33 cellular contexts compared by ENCODE assay signal in the genomic region with DNA sequence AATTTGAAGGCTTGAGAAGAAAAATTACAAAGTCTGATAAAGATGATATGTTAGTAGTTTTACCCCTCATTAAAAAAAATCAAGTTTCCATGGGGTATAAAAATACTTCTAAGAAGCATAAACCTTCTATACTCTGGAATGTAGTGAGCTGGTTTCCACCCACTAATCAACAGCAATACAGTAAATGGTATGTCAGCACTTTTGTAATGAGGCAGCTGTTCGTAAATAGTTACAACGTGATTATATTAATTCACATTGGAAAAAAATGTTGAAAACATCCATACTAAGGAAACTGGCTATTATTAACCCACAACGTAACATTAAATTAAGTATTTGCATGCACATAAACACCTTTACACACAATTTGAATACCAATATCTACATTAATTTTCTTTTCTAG.
"Had no signal": no experiment of that assay in that cellular context is flagged by ENCODE, and none has a peak within 500 bp of the region (broad histone marks: within the 10 kb centered on the region; RNA-seq: fewer than 3 reads in every experiment).

No MANE protein-coding gene starts in this region.

- H3K4me3 ChIP-seq: ascending aorta, cardiac muscle cell had no signal

- FAIRE-seq: bronchial epithelial cell, TTC549 had no signal

- DNase-seq: activated CD4-positive, alpha-beta memory T cell treated with anti-CD3 and anti-CD28 coated beads, Interleukin-2, amount 10 ng/mL, durations not matched to agents 7 days and 5 days; activated CD4-positive, alpha-beta T cell treated with anti-CD3 and anti-CD28 coated beads for 1 hour; activated CD4-positive, alpha-beta T cell treated with anti-CD3 and anti-CD28 coated beads for 36 hours; activated CD4-positive, alpha-beta T cell treated with anti-CD3 and anti-CD28 coated beads for 48 hours; activated CD4-positive, alpha-beta T cell treated with anti-CD3 and anti-CD28 coated beads, Interleukin-2, amount 10 ng/mL, durations not matched to agents 7 days and 5 days; activated CD4-positive, alpha-beta T cell treated with anti-CD3 and anti-CD28 coated beads, Interleukin-2, amount 50 U/mL, for 48 hours; activated CD4-positive, CD25-positive, alpha-beta regulatory T cell; activated CD8-positive, alpha-beta memory T cell treated with anti-CD3 and anti-CD28 coated beads for 24 hours; activated CD8-positive, alpha-beta memory T cell treated with anti-CD3 and anti-CD28 coated beads, Interleukin-2, amount 10 ng/mL, durations not matched to agents 7 days and 5 days; activated CD8-positive, alpha-beta memory T cell treated with anti-CD3 and anti-CD28 coated beads, Interleukin-2, amount 50 U/mL, for 48 hours; activated CD8-positive, alpha-beta T cell treated with anti-CD3 and anti-CD28 coated beads, Interleukin-2, amount 10 ng/mL, durations not matched to agents 7 days and 5 days; activated effector memory CD4-positive, alpha-beta T cell treated with Interleukin-2 at 50 U/mL for 16 hours; activated gamma-delta T cell; activated naive CD4-positive, alpha-beta T cell treated with anti-CD3 and anti-CD28 coated beads, Interleukin-2, amount 10 ng/mL, durations not matched to agents 7 days and 5 days; activated naive CD4-positive, alpha-beta T cell treated with Interleukin-2 at 50 U/mL for 16 hours; activated naive CD8-positive, alpha-beta T cell treated with anti-CD3 and anti-CD28 coated beads, Interleukin-2, amount 10 ng/mL, durations not matched to agents 7 days and 5 days; activated naive CD8-positive, alpha-beta T cell treated with anti-CD3 and anti-CD28 coated beads, Interleukin-2, amount 50 U/mL, for 24 hours; activated T-cell treated with anti-CD3 and anti-CD28 coated beads, Interleukin-2, amount 50 U/mL, for 24 hours; activated T-cell treated with anti-CD3 and anti-CD28 coated beads, Interleukin-2, amount 50 U/mL, for 48 hours; amygdala; anterior cingulate cortex; caudate nucleus; cerebellar nuclear complex; T-helper 1 cell; T-helper 2 cell; T-helper 9 cell; WERI-Rb-1 had no signal

- H3K4me1 ChIP-seq: ascending aorta had no signal

- ATAC-seq: activated CD4-positive, alpha-beta T cell treated with anti-CD3 and anti-CD28 coated beads for 36 hours; activated CD4-positive, CD25-positive, alpha-beta regulatory T cell treated with anti-CD3 and anti-CD28 coated beads, Interleukin-2, amount 50 U/mL, for 24 hours; activated CD8-positive, alpha-beta memory T cell treated with anti-CD3 and anti-CD28 coated beads, Interleukin-2, amount 10 ng/mL, durations not matched to agents 7 days and 5 days; activated CD8-positive, alpha-beta T cell treated with anti-CD3 and anti-CD28 coated beads, Interleukin-2, amount 10 ng/mL, durations not matched to agents 7 days and 5 days; activated naive CD8-positive, alpha-beta T cell treated with anti-CD3 and anti-CD28 coated beads, Interleukin-2, amount 50 U/mL, for 24 hours; WTC11 had no signal

- H3K27me3 ChIP-seq: ascending aorta, cardiac muscle cell had no signal

- H3K9me3 ChIP-seq: ascending aorta had no signal

- H3K27ac ChIP-seq: ascending aorta, cardiac muscle cell, WERI-Rb-1 had no signal

- H3K36me3 ChIP-seq: ascending aorta, cardiac muscle cell, WERI-Rb-1 had no signal
